9 cellular contexts compared by ENCODE assay signal in the genomic region with DNA sequence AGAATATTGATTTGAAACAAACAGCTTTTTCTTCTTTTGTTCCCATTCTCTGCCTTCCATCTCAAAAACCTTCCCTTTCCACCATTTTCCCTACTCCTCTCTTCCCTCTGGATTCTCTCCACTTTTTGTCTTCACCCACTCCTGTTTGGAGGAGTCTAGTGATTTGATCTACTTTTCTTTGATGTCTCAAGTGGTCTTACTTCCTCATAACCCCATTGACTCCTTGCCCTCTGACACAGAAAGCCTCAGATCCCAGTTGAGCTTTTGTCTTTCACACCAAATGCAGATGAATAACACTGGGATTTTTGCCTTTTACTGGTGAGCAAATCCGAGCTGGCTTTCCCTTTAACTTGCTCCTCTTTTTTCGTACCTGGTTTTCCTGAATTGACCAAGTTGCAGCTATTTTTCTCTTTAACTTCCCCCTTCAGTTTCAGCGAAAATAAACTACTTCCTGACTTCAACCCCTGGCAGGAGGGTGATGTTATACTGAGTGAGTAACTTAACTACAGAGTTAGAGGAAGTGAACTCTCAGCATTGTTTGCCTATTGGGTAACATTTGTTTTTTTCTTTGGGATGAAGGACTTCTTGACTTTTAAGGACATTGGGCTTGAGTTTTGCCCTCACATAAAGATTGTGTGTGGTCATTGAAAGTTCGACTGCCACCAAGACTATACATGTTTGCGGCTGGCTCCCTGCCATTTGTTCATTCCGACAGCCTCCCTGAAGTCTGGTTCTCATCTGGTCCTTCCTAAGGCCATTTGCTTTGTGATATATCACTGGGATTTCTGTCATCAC.
DNase-seq lines count a peak whose midpoint lies in the region; ATAC-seq, FAIRE-seq and TF ChIP-seq lines count a peak whose summit lies in the region.
"Had no signal": no experiment of that assay in that cellular context is flagged by ENCODE, and none has a peak within 500 bp of the region (broad histone marks: within the 10 kb centered on the region; RNA-seq: fewer than 3 reads in every experiment).

No MANE protein-coding gene starts in this region.

- no peaks in the 10 kb centered on the region for H3K36me3 Mint-ChIP-seq in CD4-positive, alpha-beta memory T cell

- POLR2A ChIA-PET in CD4-positive, alpha-beta memory T cell (lab: Charles Lee; ENCODE audit: partially characterized antibody), result no interaction called here

- FAIRE-seq in bronchial epithelial cell (lab: Jason Lieb, UNC), result no peak

- ATAC-seq in HG03354 (IDR thresholded peaks at IDR 0.05; ENCODE audit: poor library complexity, severe bottlenecking, unreplicated experiment), result peak; percentile 65
- peak; percentile 96 for ATAC-seq in mucosa of descending colon
- no peak for ATAC-seq in HG02981 (IDR thresholded peaks at IDR 0.05; ENCODE audit: unreplicated experiment)
- ATAC-seq: activated T-helper 17 cell treated with anti-CD3 and anti-CD28 coated beads, Interleukin-2, amount 50 U/mL, for 72 hours had no signal

- TF ChIP-seq CTCF in bronchial epithelial cell (IDR thresholded peaks at IDR 0.05; ENCODE audit: insufficient read depth, low read length, severe bottlenecking) (no peak), mucosa of descending colon (IDR thresholded peaks at IDR 0.05) (no peak)

- H3K4me3 ChIP-seq in bronchial epithelial cell (ENCODE audit: low read depth, low read length) (no peak overlapping the region), mucosa of descending colon (no peak overlapping the region), MG63 (no peak overlapping the region)
- H3K4me3 ChIP-seq in CD4-positive, alpha-beta memory T cell (ENCODE audit: low read length in 2 of 2), result no peak overlapping the region

- H3K9me3 ChIP-seq in mucosa of descending colon (no peaks in the 10 kb centered on the region), MG63 (no peaks in the 10 kb centered on the region)
- H3K9me3 ChIP-seq in CD4-positive, alpha-beta memory T cell (ENCODE audit: control insufficient read depth in 1 of 2, low read length in 2 of 2), result no peaks in the 10 kb centered on the region

- H3K27me3 ChIP-seq in bronchial epithelial cell (ENCODE audit: control insufficient read depth, insufficient read depth, low read length), result no peaks in the 10 kb centered on the region
- no peaks in the 10 kb centered on the region for H3K27me3 ChIP-seq in MG63
- no peaks in the 10 kb centered on the region for H3K27me3 ChIP-seq in CD4-positive, alpha-beta memory T cell (ENCODE audit: insufficient read depth, low read length)

- H3K36me3 ChIP-seq in bronchial epithelial cell (ENCODE audit: control insufficient read depth, insufficient read depth, low read length) (no peaks in the 10 kb centered on the region), mucosa of descending colon (ENCODE audit: low read depth) (no peaks in the 10 kb centered on the region), MG63 (no peaks in the 10 kb centered on the region)
- no peaks in the 10 kb centered on the region for H3K36me3 ChIP-seq in CD4-positive, alpha-beta memory T cell (ENCODE audit: insufficient read depth, low read length)

- H3K27ac Mint-ChIP-seq in CD4-positive, alpha-beta memory T cell, result no peak overlapping the region
- H3K27ac Mint-ChIP-seq: activated T-helper 17 cell treated with anti-CD3 and anti-CD28 coated beads, Interleukin-2, amount 50 U/mL, for 72 hours had no signal

- H3K4me3 Mint-ChIP-seq in CD4-positive, alpha-beta memory T cell, result no peak overlapping the region
- H3K4me3 Mint-ChIP-seq: activated T-helper 17 cell treated with anti-CD3 and anti-CD28 coated beads, Interleukin-2, amount 50 U/mL, for 72 hours had no signal

- intact Hi-C loops in mucosa of descending colon (cut with DNase I, micrococcal nuclease), result no loop called here
- intact Hi-C loops in CD4-positive, alpha-beta memory T cell (cut with micrococcal nuclease), result no loop called here

- no peak overlapping the region for H3K27ac ChIP-seq in CD4-positive, alpha-beta memory T cell (ENCODE audit: low read depth, low read length)

- no peaks in the 10 kb centered on the region for H3K9me3 Mint-ChIP-seq in CD4-positive, alpha-beta memory T cell
- H3K9me3 Mint-ChIP-seq: activated T-helper 17 cell treated with anti-CD3 and anti-CD28 coated beads, Interleukin-2, amount 50 U/mL, for 72 hours had no signal

- CTCF ChIA-PET in CD4-positive, alpha-beta memory T cell (lab: Charles Lee; ENCODE audit: partially characterized antibody), result no interaction called here

- peaks cover 10% of the 10 kb centered on the region for H3K4me1 ChIP-seq in mucosa of descending colon (ENCODE audit: low read depth)
- H3K4me1 ChIP-seq in CD4-positive, alpha-beta memory T cell (ENCODE audit: insufficient read depth, low read length), result no peaks in the 10 kb centered on the region

- DNase-seq in GM03348 (ENCODE audit: low spot score) (peak; percentile 47), bronchial epithelial cell (ENCODE audit: low read depth) (peak; percentile 95), mucosa of descending colon (peak in 1 of 3 donors; percentile 40), MG63 (no peak), retina (no peak)
- DNase-seq in CD4-positive, alpha-beta memory T cell, result no peak

- H3K4me1 Mint-ChIP-seq in CD4-positive, alpha-beta memory T cell, result no peaks in the 10 kb centered on the region
- H3K4me1 Mint-ChIP-seq: activated T-helper 17 cell treated with anti-CD3 and anti-CD28 coated beads, Interleukin-2, amount 50 U/mL, for 72 hours had no signal

- H3K27me3 Mint-ChIP-seq in CD4-positive, alpha-beta memory T cell, result peaks cover 6% of the 10 kb centered on the region in 2 donors

Comparison
In these comparisons a context has a peak if more than half of its experiments do, and no peak if none do; other contexts are left out.
1. DNase-seq: peak in GM03348 (single experiment) and bronchial epithelial cell (single experiment); none in MG63 (single experiment), retina (single experiment) and CD4-positive, alpha-beta memory T cell (0 of 5).